In genomic region chr3:188905580-188905979, GRCh38 we compare ENCODE assay signal across 25 cellular contexts.
DNase-seq lines count a peak whose midpoint lies in the region; ATAC-seq and TF ChIP-seq lines count a peak whose summit lies in the region.
"Had no signal": no experiment of that assay in that cellular context is flagged by ENCODE, and none has a peak within 500 bp of the region (broad histone marks: within the 10 kb centered on the region; RNA-seq: fewer than 3 reads in every experiment).

No MANE protein-coding gene starts in this region.

- H4K20me1 ChIP-seq in neural progenitor cell (ENCODE audit: low read depth) = no peaks in the 10 kb centered on the region

- H3K79me2 ChIP-seq in neural progenitor cell (ENCODE audit: low read depth) = no peaks in the 10 kb centered on the region

- no peaks in the 10 kb centered on the region for H3K27me3 Mint-ChIP-seq in neural progenitor cell (ENCODE audit: insufficient read depth, low read depth)
- H3K27me3 Mint-ChIP-seq: CD4-positive, alpha-beta T cell had no signal

- H2AFZ ChIP-seq in neural progenitor cell (replicated peaks) = no peak overlapping the region
- H2AFZ ChIP-seq: GM23338, PC-9 had no signal

- TF ChIP-seq POLR2A in prostate gland (IDR thresholded peaks at IDR 0.05) = no peak

- H3K4me3 Mint-ChIP-seq in neural progenitor cell = no peak overlapping the region
- H3K4me3 Mint-ChIP-seq: CD4-positive, alpha-beta T cell; GM23338 had no signal

- H3K4me2 ChIP-seq in neural progenitor cell = no peak overlapping the region
- H3K4me2 ChIP-seq: A549, GM23338, PC-9 had no signal

- DNase-seq in left ventricle myocardium superior (no peak), cardiac septum (ENCODE audit: low spot score) (no peak), NOMO-1 (lab: John Stamatoyannopoulos, UW; ENCODE audit: unreplicated experiment in 2 of 2) (peak; percentile 73 to 86), left lobe of liver (ENCODE audit: low spot score) (no peak), prostate gland (ENCODE audit: low spot score) (no peak), neural progenitor cell (ENCODE audit: low spot score) (no peak)
- DNase-seq: BE2C; CD4-positive, alpha-beta T cell; DMS153; KG1; NCI-H1694; NCI-H2081; NCI-H2171; NCI-H345; NCI-H524 treated with DMSO at 0.1 percent for 48 hours; NCI-H82; PC-9; RPMI8226; SJCRH30 had no signal

- no peaks in the 10 kb centered on the region for H3K36me3 Mint-ChIP-seq in neural progenitor cell

- ATAC-seq in left ventricle myocardium superior (peak; percentile 30), left lobe of liver (peak; percentile 23), HG03432 (IDR thresholded peaks at IDR 0.05; ENCODE audit: unreplicated experiment) (no peak)
- ATAC-seq: A549 had no signal

- H3K9me3 ChIP-seq in skeletal muscle tissue (ENCODE audit: control insufficient read depth in 3 of 3, low read length in 3 of 3) (no peaks in the 10 kb centered on the region), prostate gland (no peaks in the 10 kb centered on the region), neural progenitor cell (ENCODE audit: low read depth) (no peaks in the 10 kb centered on the region)
- H3K9me3 ChIP-seq: A549, BE2C, HAP-1, SJCRH30 had no signal

- WGBS in prostate gland = 88% methylated on average over 2 of the region's 2 CpGs

- H3K9me3 Mint-ChIP-seq in neural progenitor cell = peaks cover 2% of the 10 kb centered on the region
- H3K9me3 Mint-ChIP-seq: CD4-positive, alpha-beta T cell; GM23338 had no signal

- H3K27me3 ChIP-seq in skeletal muscle tissue (ENCODE audit: control insufficient read depth in 3 of 3, insufficient read depth in 3 of 3, low read length in 3 of 3) (no peaks in the 10 kb centered on the region), prostate gland (replicated peaks; ENCODE audit: insufficient read depth) (no peaks in the 10 kb centered on the region), neural progenitor cell (no peaks in the 10 kb centered on the region)
- H3K27me3 ChIP-seq: SJCRH30 had no signal

- peaks cover 10% of the 10 kb centered on the region for H3K4me1 Mint-ChIP-seq in neural progenitor cell

- no peak overlapping the region for H3K4me3 ChIP-seq in skeletal muscle tissue (ENCODE audit: low read length in 3 of 3)
- H3K4me3 ChIP-seq in prostate gland = no peak overlapping the region
- no peak overlapping the region for H3K4me3 ChIP-seq in neural progenitor cell
- H3K4me3 ChIP-seq: A549, GM23338, HAP-1, PC-9, SJCRH30 had no signal

- H3K36me3 ChIP-seq in skeletal muscle tissue (ENCODE audit: control insufficient read depth in 3 of 3, insufficient read depth in 3 of 3, low read length in 3 of 3) = no peaks in the 10 kb centered on the region
- no peaks in the 10 kb centered on the region for H3K36me3 ChIP-seq in prostate gland
- no peaks in the 10 kb centered on the region for H3K36me3 ChIP-seq in neural progenitor cell
- H3K36me3 ChIP-seq: BE2C, HAP-1, SJCRH30 had no signal

- H3F3A ChIP-seq in neural progenitor cell (ENCODE audit: low read depth) = no peaks in the 10 kb centered on the region

- H3K9ac ChIP-seq in skeletal muscle tissue (ENCODE audit: low read depth in 1 of 3, low read length in 3 of 3) (no peak overlapping the region), neural progenitor cell (no peak overlapping the region)

- H3K27ac ChIP-seq in skeletal muscle tissue (ENCODE audit: low read depth, low read length) (peak overlapping the region; percentile 11), prostate gland (no peak overlapping the region), neural progenitor cell (no peak overlapping the region)
- H3K27ac ChIP-seq: A549, HL-60, PC-9, SJCRH30 had no signal

- TF ChIP-seq CTCF in prostate gland (IDR thresholded peaks at IDR 0.05) = no peak
- no peak for TF ChIP-seq CTCF in neural progenitor cell (IDR thresholded peaks at IDR 0.05)

- H3K4me1 ChIP-seq in skeletal muscle tissue (ENCODE audit: control insufficient read depth in 3 of 3, insufficient read depth in 3 of 3, low read length in 3 of 3) = peaks cover 4 to 15% (median 6%) of the 10 kb centered on the region in 3 donors
- H3K4me1 ChIP-seq in prostate gland (replicated peaks) = no peaks in the 10 kb centered on the region
- peaks cover 11% of the 10 kb centered on the region for H3K4me1 ChIP-seq in neural progenitor cell
- H3K4me1 ChIP-seq: BE2C, HAP-1, SJCRH30 had no signal

- intact Hi-C loops in left ventricle myocardium superior (cut with micrococcal nuclease) = no loop called here
- intact Hi-C loops in cardiac septum (cut with DNase I) = no loop called here
- intact Hi-C loops in prostate gland (cut with DNase I) = no loop called here

- no peak overlapping the region for H3K27ac Mint-ChIP-seq in neural progenitor cell
- H3K27ac Mint-ChIP-seq: CD4-positive, alpha-beta T cell; GM23338 had no signal

Comparison
In these comparisons a context has a peak if more than half of its experiments do, and no peak if none do; other contexts are left out.
1. DNase-seq: peak in NOMO-1 (2 of 2); none in left ventricle myocardium superior (single experiment), cardiac septum (single experiment), left lobe of liver (single experiment), prostate gland (single experiment) and neural progenitor cell (single experiment).